1 cellular context compared by ENCODE assay signal in genomic region chr3:17157713-17158112, GRCh38.
TF ChIP-seq lines count a peak whose summit lies in the region.

No MANE protein-coding gene starts in this region.

TF ChIP-seq in HepG2, 621 proteins besides CTCF, POLR2A, EP300 and RAD21 (continued from another document):
- TF ChIP-seq TFDP2 (CRISPR knock-in tag; IDR thresholded peaks at IDR 0.05) = no peak
- TF ChIP-seq NFE2 (CRISPR knock-in tag; IDR thresholded peaks at IDR 0.05) = no peak
- TF ChIP-seq JUNB (CRISPR knock-in tag; IDR thresholded peaks at IDR 0.05; ENCODE audit: borderline replicate concordance) = no peak
- no peak for TF ChIP-seq ETS1 (CRISPR knock-in tag; IDR thresholded peaks at IDR 0.05)
- no peak for TF ChIP-seq ZNF761 (CRISPR knock-in tag; conservative IDR thresholded peaks at IDR 0.05)
- no peak for TF ChIP-seq ZNF33B (CRISPR knock-in tag; IDR thresholded peaks at IDR 0.05)
